In genomic region chr1:150926094-150926741, GRCh38 we compare ENCODE assay signal across 1 cellular context.
TF ChIP-seq lines count a peak whose summit lies in the region.

TSS of gene SETDB1 (plus strand) at chr1:150926363. CDS start at chr1:150927715, 1,352 bp downstream.

TF ChIP-seq in HepG2, 621 proteins besides CTCF, POLR2A, EP300 and RAD21 (continued from another document and continues in another):
- TF ChIP-seq HOXA3 (CRISPR knock-in tag; IDR thresholded peaks at IDR 0.05) (peak; percentile 83), MIXL1 (CRISPR knock-in tag; IDR thresholded peaks at IDR 0.05) (peak; percentile 72; the same call in 1 of the 2 replicates), ZSCAN22 (CRISPR knock-in tag; IDR thresholded peaks at IDR 0.05) (no peak), NFYC (CRISPR knock-in tag; IDR thresholded peaks at IDR 0.05) (0 out of 2 replicates have a peak, but pooled peaks have one; percentile 21), ATF2 (CRISPR knock-in tag; IDR thresholded peaks at IDR 0.05) (peak; percentile 58; the same call in 1 of the 2 replicates), MLX (CRISPR knock-in tag; IDR thresholded peaks at IDR 0.05) (peak; percentile 67; the same call in 1 of the 2 replicates), NCOR1 (IDR thresholded peaks at IDR 0.05; ENCODE audit: borderline replicate concordance, low read length) (peak; percentile 43; the same call in 1 of the 2 replicates), ARID4A (CRISPR knock-in tag; IDR thresholded peaks at IDR 0.05; ENCODE audit: borderline replicate concordance) (peak; percentile 86), ZBTB10 (CRISPR knock-in tag; IDR thresholded peaks at IDR 0.05; ENCODE audit: borderline replicate concordance) (peak; percentile 53; the same call in 1 of the 2 replicates), TEAD2 (CRISPR knock-in tag; IDR thresholded peaks at IDR 0.05) (no peak), NFE2L2 (IDR thresholded peaks at IDR 0.05; ENCODE audit: low read length) (no peak), SP4 (CRISPR knock-in tag; IDR thresholded peaks at IDR 0.05) (peak; percentile 51; the same call in 1 of the 2 replicates), ZNF615 (CRISPR knock-in tag; IDR thresholded peaks at IDR 0.05; ENCODE audit: borderline replicate concordance) (no peak), ZNF703 (CRISPR knock-in tag; IDR thresholded peaks at IDR 0.05; ENCODE audit: borderline replicate concordance) (no peak), ZNF317 (CRISPR knock-in tag; IDR thresholded peaks at IDR 0.05) (no peak), ZNF414 (CRISPR knock-in tag; IDR thresholded peaks at IDR 0.05) (peak; percentile 94), KMT2A (CRISPR knock-in tag; IDR thresholded peaks at IDR 0.05) (0 out of 2 replicates have a peak, but pooled peaks have one; percentile 80), ZEB1 (IDR thresholded peaks at IDR 0.05; ENCODE audit: insufficient replicate concordance, low read depth) (peak; percentile 65), ZMYM3 (CRISPR knock-in tag; IDR thresholded peaks at IDR 0.05) (no peak), ZFP1 (CRISPR knock-in tag; IDR thresholded peaks at IDR 0.05) (peak; percentile 64), SOX6 (IDR thresholded peaks at IDR 0.05) (no peak), SOX6 (CRISPR knock-in tag; IDR thresholded peaks at IDR 0.05) (peak; percentile 51), ZNF547 (CRISPR knock-in tag; IDR thresholded peaks at IDR 0.05) (no peak), TRIM22 (IDR thresholded peaks at IDR 0.05) (no peak), SNAPC4 (CRISPR knock-in tag; IDR thresholded peaks at IDR 0.05) (no peak), MXD3 (CRISPR knock-in tag; IDR thresholded peaks at IDR 0.05) (no peak), PAWR (CRISPR knock-in tag; IDR thresholded peaks at IDR 0.05; ENCODE audit: borderline replicate concordance) (no peak), THAP9 (CRISPR knock-in tag; IDR thresholded peaks at IDR 0.05; ENCODE audit: borderline replicate concordance) (peak; percentile 97), ZNF264 (CRISPR knock-in tag; IDR thresholded peaks at IDR 0.05) (peak; percentile 19; the same call in 1 of the 2 replicates), ZBTB33 (CRISPR knock-in tag; IDR thresholded peaks at IDR 0.05) (peak; percentile 24; the same call in 1 of the 2 replicates)
